ENCODE assay signal across 8 cellular contexts in genomic region chr4:40924096-40924792, GRCh38.
DNase-seq lines count a peak whose midpoint lies in the region; ATAC-seq, FAIRE-seq and TF ChIP-seq lines count a peak whose summit lies in the region.

No MANE protein-coding gene starts in this region.

- no peaks in the 10 kb centered on the region for H3K9me3 ChIP-seq in HepG2 (ENCODE audit: low read length)

- POLR2A ChIA-PET in HepG2 (lab: Yijun Ruan, JAX), result interaction anchor here (0.9 to 1.4 kb wide), 2 partner anchors 290 to 292 kb away, joined by 3 to 5 read pairs; partner anchors contain the start of gene APBB2

- H3K4me3 ChIP-seq in GM12875 (ENCODE audit: low read depth, low read length) (no peak overlapping the region), HepG2 (replicated peaks in 1 of 3; ENCODE audit: insufficient read depth in 1 of 3, low read depth in 2 of 3, low read length in 3 of 3) (no peak overlapping the region)

- peak; percentile 66 for FAIRE-seq in HepG2 (lab: Jason Lieb, UNC)

- peak overlapping the region; percentile 76 for H2AFZ ChIP-seq in HepG2 (ENCODE audit: low read length)

- peaks cover 37% of the 10 kb centered on the region for H3K27me3 Mint-ChIP-seq in central memory CD8-positive, alpha-beta T cell

- no peaks in the 10 kb centered on the region for H3K79me2 ChIP-seq in HepG2 (ENCODE audit: insufficient read depth, low read length)

- intact Hi-C loops in HepG2 (cut with micrococcal nuclease; ENCODE audit: unreplicated experiment), result no loop called here

- H3K4me1 Mint-ChIP-seq in central memory CD8-positive, alpha-beta T cell, result peaks cover 7% of the 10 kb centered on the region

- BruUV-seq in HepG2 (replicated peaks; lab: Mats Ljungman, UMichigan), result no TSS peak

- CTCF ChIA-PET in HepG2 (lab: Yijun Ruan, JAX; ENCODE audit: low intra/inter-chr PET ratio, low total read pairs), result interaction anchor here (1.6 kb wide), 1 partner anchor 16 kb away, joined by 3 read pairs; no protein-coding TSS in a partner anchor

- peaks cover 2% of the 10 kb centered on the region for H3K36me3 Mint-ChIP-seq in central memory CD8-positive, alpha-beta T cell (ENCODE audit: insufficient read depth)

- H3K9ac ChIP-seq in HepG2 (ENCODE audit: insufficient read depth, low read depth, low read length), result no peak overlapping the region

- DNase-seq in NCI-H2196 treated with DMSO at 0.1 percent for 48 hours (lab: John Stamatoyannopoulos, UW; ENCODE audit: unreplicated experiment) (peak; percentile 40), HepG2 (ENCODE audit: low spot score) (peak; percentile 28)
- DNase-seq in activated CD4-positive, alpha-beta T cell treated with anti-CD3 and anti-CD28 coated beads for 24 hours (ENCODE audit: low read depth in 2 of 2), result peak; percentile 76 to 81
- DNase-seq in central memory CD8-positive, alpha-beta T cell (ENCODE audit: low spot score in 2 of 2), result peak; percentile 16 to 22
- peak; percentile 12 for DNase-seq in stimulated activated CD8-positive, alpha-beta memory T cell treated with anti-CD3 and anti-CD28 coated beads, Interleukin-12 subunit alpha, Interleukin-12 subunit beta, amount 100 ng/mL, for 4 hours (ENCODE audit: low read depth)

- no peak overlapping the region for H3K27ac Mint-ChIP-seq in central memory CD8-positive, alpha-beta T cell (ENCODE audit: low read depth)

- WGBS in HepG2 (ENCODE audit: low lambda C conversion rate), result 75% methylated on average over 11 of the region's 11 CpGs

- peaks cover 0 to 1% of the 10 kb centered on the region in 2 experiments; a peak in 3 of 5 replicates for H3K36me3 ChIP-seq in HepG2 (replicated peaks in 1 of 2; ENCODE audit: control insufficient read depth in 1 of 2, insufficient read depth in 2 of 2, low read length in 2 of 2)

- TF ChIP-seq CTCF in GM12875 (IDR thresholded peaks at IDR 0.05; ENCODE audit: borderline replicate concordance, insufficient read depth, low read depth, low read length) (peak; percentile 90), HepG2 (CRISPR knock-in tag; IDR thresholded peaks at IDR 0.05) (peak; percentile 66)

- peaks cover 7% of the 10 kb centered on the region; the same call in 1 of the 2 replicates for H3K4me1 ChIP-seq in HepG2 (ENCODE audit: insufficient read depth, low read length)

- H3K9me3 Mint-ChIP-seq in central memory CD8-positive, alpha-beta T cell, result no peaks in the 10 kb centered on the region

- in situ Hi-C loops in HepG2 (cut with HindIII; ENCODE audit: extremely low pct_ligation_motif_present, low pct_unique_long_range_greater_than_20kb), result loop anchor here (5.0 kb wide), 1 partner anchor 293 kb away; no protein-coding TSS in a partner anchor

- peak; percentile 81 for ATAC-seq in HG02870 (IDR thresholded peaks at IDR 0.05; ENCODE audit: unreplicated experiment)
- ATAC-seq in central memory CD8-positive, alpha-beta T cell (replicated peaks; ENCODE audit: extremely low read depth, poor library complexity, severe bottlenecking), result no peak
- ATAC-seq in HepG2, result peak; percentile 85
- no peak for ATAC-seq in GM21619 (IDR thresholded peaks at IDR 0.05; ENCODE audit: unreplicated experiment)

- TF ChIP-seq EP300 in HepG2 (IDR thresholded peaks at IDR 0.05; ENCODE audit: low read depth in 2 of 2, low read length in 2 of 2), result no peak
- no peak for TF ChIP-seq EP300 in HepG2 (CRISPR knock-in tag; IDR thresholded peaks at IDR 0.05; ENCODE audit: borderline replicate concordance)

- no peaks in the 10 kb centered on the region for H3K27me3 ChIP-seq in HepG2 (ENCODE audit: control insufficient read depth in 1 of 2, insufficient read depth in 2 of 2, low read length in 2 of 2)

- H3K4me2 ChIP-seq in HepG2 (ENCODE audit: low read depth, low read length), result no peak overlapping the region

- no peaks in the 10 kb centered on the region for H4K20me1 ChIP-seq in HepG2 (ENCODE audit: insufficient read depth, low read length)

- no peak for TF ChIP-seq POLR2A in HepG2 (IDR thresholded peaks at IDR 0.05; ENCODE audit: insufficient read depth in 1 of 2, low read depth in 2 of 2, low read length in 2 of 2)

- no peak for TF ChIP-seq RAD21 in HepG2 (CRISPR knock-in tag; IDR thresholded peaks at IDR 0.05)

- H3K27ac ChIP-seq in HepG2 (ENCODE audit: extremely low read length, insufficient read depth, low read length), result no peak overlapping the region

- H3K4me3 Mint-ChIP-seq in central memory CD8-positive, alpha-beta T cell, result no peak overlapping the region

TF ChIP-seq in HepG2, 621 proteins besides CTCF, POLR2A, EP300 and RAD21:
- TF ChIP-seq ZNF781 (CRISPR knock-in tag; IDR thresholded peaks at IDR 0.05; ENCODE audit: borderline replicate concordance, not compliant biosample characterization) (no peak), ZNF691 (CRISPR knock-in tag; IDR thresholded peaks at IDR 0.05; ENCODE audit: borderline replicate concordance, low read depth) (0 out of 2 replicates have a peak, but pooled peaks have one; percentile 33), YY1 (IDR thresholded peaks at IDR 0.05; ENCODE audit: insufficient read depth, insufficient replicate concordance, low read depth, low read length) (peak; percentile 85), XRCC5 (optimal IDR thresholded peaks at IDR 0.05; ENCODE audit: low read length) (peak; percentile 63), ZNF263 (CRISPR knock-in tag; IDR thresholded peaks at IDR 0.05) (peak; percentile 74), STAG1 (CRISPR knock-in tag; IDR thresholded peaks at IDR 0.05) (peak; percentile 23; the same call in 1 of the 2 replicates), POGZ (CRISPR knock-in tag; IDR thresholded peaks at IDR 0.05) (peak; percentile 35; the same call in 1 of the 2 replicates), KLF6 (CRISPR knock-in tag; IDR thresholded peaks at IDR 0.05) (no peak), FOXM1 (CRISPR knock-in tag; IDR thresholded peaks at IDR 0.05) (no peak), ZMYM4 (CRISPR knock-in tag; IDR thresholded peaks at IDR 0.05) (peak; percentile 42; the same call in 1 of the 2 replicates)
- TF ChIP-seq, protein P1, sequence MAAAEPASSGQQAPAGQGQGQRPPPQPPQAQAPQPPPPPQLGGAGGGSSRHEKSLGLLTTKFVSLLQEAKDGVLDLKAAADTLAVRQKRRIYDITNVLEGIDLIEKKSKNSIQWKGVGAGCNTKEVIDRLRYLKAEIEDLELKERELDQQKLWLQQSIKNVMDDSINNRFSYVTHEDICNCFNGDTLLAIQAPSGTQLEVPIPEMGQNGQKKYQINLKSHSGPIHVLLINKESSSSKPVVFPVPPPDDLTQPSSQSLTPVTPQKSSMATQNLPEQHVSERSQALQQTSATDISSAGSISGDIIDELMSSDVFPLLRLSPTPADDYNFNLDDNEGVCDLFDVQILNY (CRISPR knock-in tag; conservative IDR thresholded peaks at IDR 0.05), result no peak

Comparison
In these comparisons a context has a peak if more than half of its experiments do, and no peak if none do; other contexts are left out.
1. ATAC-seq: peak in HG02870 (single experiment) and HepG2 (single experiment); none in central memory CD8-positive, alpha-beta T cell (single experiment) and GM21619 (single experiment).
2. DNase-seq: peak in every context shown above with its lines; median percentile 78 in activated CD4-positive, alpha-beta T cell treated with anti-CD3 and anti-CD28 coated beads for 24 hours; 40 in NCI-H2196 treated with DMSO at 0.1 percent for 48 hours; 28 in HepG2; 19 in central memory CD8-positive, alpha-beta T cell; 12 in stimulated activated CD8-positive, alpha-beta memory T cell treated with anti-CD3 and anti-CD28 coated beads, Interleukin-12 subunit alpha, Interleukin-12 subunit beta, amount 100 ng/mL, for 4 hours.